25 cellular contexts compared by ENCODE assay signal in genomic region chr15:72128360-72128759, GRCh38.
"Had no signal": no experiment of that assay in that cellular context is flagged by ENCODE, and none has a peak within 500 bp of the region (broad histone marks: within the 10 kb centered on the region; RNA-seq: fewer than 3 reads in every experiment).

No MANE protein-coding gene starts in this region.

- FAIRE-seq: endometrium, keratinocyte had no signal

- H3K9me3 Mint-ChIP-seq: dendritic cell treated with granulocyte-macrophage colony-stimulating factor and Interleukin-4, amounts not matched to agents 40 ng/mL and 50 ng/mL, for 4 days; effector memory CD8-positive, alpha-beta T cell; endodermal cell had no signal

- DNase-seq: colonic mucosa; cortex of kidney; effector CD8-positive, alpha-beta T cell; effector memory CD8-positive, alpha-beta T cell; endodermal cell; erythroblast; esophagus squamous epithelium; foreskin fibroblast; foreskin melanocyte; gastrocnemius medialis; glutamatergic neuron; head of caudate nucleus; heart right ventricle; hippocampal formation; left cardiac atrium; left lung; left ventricle myocardium superior; lower lobe of right lung; mesendoderm; midbrain had no signal

- H3K4me1 ChIP-seq: colonic mucosa, esophagus squamous epithelium, gastrocnemius medialis, left lung, lower lobe of right lung had no signal

- H3K27me3 Mint-ChIP-seq: dendritic cell treated with granulocyte-macrophage colony-stimulating factor and Interleukin-4, amounts not matched to agents 40 ng/mL and 50 ng/mL, for 4 days; effector memory CD8-positive, alpha-beta T cell had no signal

- H3K4me3 ChIP-seq: colonic mucosa, esophagus squamous epithelium, gastrocnemius medialis, heart right ventricle, left lung, lower lobe of right lung had no signal

- H3K4me1 Mint-ChIP-seq: endodermal cell had no signal

- H3K4me3 Mint-ChIP-seq: dendritic cell treated with granulocyte-macrophage colony-stimulating factor and Interleukin-4, amounts not matched to agents 40 ng/mL and 50 ng/mL, for 4 days; effector memory CD8-positive, alpha-beta T cell; endodermal cell had no signal

- H3K27ac ChIP-seq: colonic mucosa, epithelial cell of prostate, esophagus squamous epithelium, gastrocnemius medialis, heart right ventricle, left lung, lower lobe of right lung had no signal

- ATAC-seq: effector memory CD8-positive, alpha-beta T cell; esophagus mucosa; gastrocnemius medialis; heart right ventricle; left cardiac atrium; left lung; left ventricle myocardium superior; lower lobe of right lung had no signal

- H3K9me3 ChIP-seq: colonic mucosa, esophagus squamous epithelium, gastrocnemius medialis, heart right ventricle, left lung, lower lobe of right lung had no signal

- H3K27ac Mint-ChIP-seq: dendritic cell treated with granulocyte-macrophage colony-stimulating factor and Interleukin-4, amounts not matched to agents 40 ng/mL and 50 ng/mL, for 4 days; effector memory CD8-positive, alpha-beta T cell; endodermal cell had no signal

- H3K36me3 ChIP-seq: colonic mucosa, esophagus squamous epithelium, gastrocnemius medialis, heart right ventricle, left lung, lower lobe of right lung had no signal

- H3K27me3 ChIP-seq: colonic mucosa, esophagus squamous epithelium, gastrocnemius medialis, heart right ventricle, left lung had no signal
